8 cellular contexts compared by ENCODE assay signal in genomic region chr1:44375547-44375946, GRCh38.
"Had no signal": no experiment of that assay in that cellular context is flagged by ENCODE, and none has a peak within 500 bp of the region (broad histone marks: within the 10 kb centered on the region; RNA-seq: fewer than 3 reads in every experiment).

No MANE protein-coding gene starts in this region.

- H3K4me1 Mint-ChIP-seq: IgD-negative memory B cell had no signal

- FAIRE-seq: HepG2, HTR-8/SVneo had no signal

- H3K36me3 Mint-ChIP-seq: IgD-negative memory B cell had no signal

- ATAC-seq: HepG2 had no signal

- H3K4me3 Mint-ChIP-seq: IgD-negative memory B cell had no signal

- H3K9me3 Mint-ChIP-seq: IgD-negative memory B cell had no signal

- H3K27ac Mint-ChIP-seq: IgD-negative memory B cell had no signal

- H3K9ac ChIP-seq: KMS-11 had no signal

- H3K27ac ChIP-seq: HL-60, KMS-11 had no signal

- DNase-seq: IMR-90, KBM-7, KG1 had no signal

- H3K4me2 ChIP-seq: KMS-11 had no signal
